In genomic region chr3:32819086-32819450, GRCh38 we compare ENCODE assay signal across 14 cellular contexts. TPM values are rescaled to one million over a fixed set of nuclear protein-coding genes. Genes with fewer than 3 reads are reported as not detected.
DNase-seq lines count a peak whose midpoint lies in the region; ATAC-seq and TF ChIP-seq lines count a peak whose summit lies in the region.
"Had no signal": no experiment of that assay in that cellular context is flagged by ENCODE, and none has a peak within 500 bp of the region (broad histone marks: within the 10 kb centered on the region; RNA-seq: fewer than 3 reads in every experiment).

No MANE protein-coding gene starts in this region.

- TF ChIP-seq POLR2A in stomach (IDR thresholded peaks at IDR 0.05) = no peak

- no peaks in the 10 kb centered on the region for H3K9me3 ChIP-seq in CD4-positive, alpha-beta T cell (ENCODE audit: control insufficient read depth, low read length)
- H3K9me3 ChIP-seq in HUES64 (ENCODE audit: insufficient read depth, low read depth, low read length) (no peaks in the 10 kb centered on the region; the same call in 1 of the 2 replicates), endodermal cell (ENCODE audit: control insufficient read depth, low read length) (no peaks in the 10 kb centered on the region), stomach (peaks cover 0 to 17% (median 5%) of the 10 kb centered on the region in 4 donors)

- H3K36me3 ChIP-seq in HUES64 (ENCODE audit: insufficient read depth, low read length) (peaks cover 51% of the 10 kb centered on the region), endodermal cell (ENCODE audit: control insufficient read depth, insufficient read depth, low read length) (peaks cover 6% of the 10 kb centered on the region), stomach (no peaks in the 10 kb centered on the region)

- POLR2A ChIA-PET in CD4-positive, alpha-beta T cell (lab: Charles Lee) = no interaction called here

- intact Hi-C loops in CD4-positive, alpha-beta T cell (cut with DNase I, micrococcal nuclease) = no loop called here
- intact Hi-C loops in stomach (cut with DNase I; ENCODE audit: low total_unique reads) = no loop called here

- TF ChIP-seq EP300 in stomach (IDR thresholded peaks at IDR 0.05) = no peak

- H3K4me1 Mint-ChIP-seq in CD4-positive, alpha-beta T cell (ENCODE audit: low read depth) = peaks cover 7% of the 10 kb centered on the region
- H3K4me1 Mint-ChIP-seq in endodermal cell = peaks cover 45% of the 10 kb centered on the region
- H3K4me1 Mint-ChIP-seq in nephron = peaks cover 21% of the 10 kb centered on the region

- H3K4me3 ChIP-seq in HUES64 (ENCODE audit: low read length) = peak overlapping the region; percentile 99
- peak overlapping the region; percentile 91 for H3K4me3 ChIP-seq in endodermal cell (ENCODE audit: low read length)
- peak overlapping the region in 2 of 4 donors; percentile 63 to 67 for H3K4me3 ChIP-seq in stomach

- ATAC-seq in CD4-positive, alpha-beta T cell (ENCODE audit: poor library complexity) = no peak
- ATAC-seq in GM21576 (IDR thresholded peaks at IDR 0.05; ENCODE audit: unreplicated experiment) = no peak

- under 1% methylated on average over 16 of the region's 16 CpGs for WGBS in HUES64
- WGBS in endodermal cell (ENCODE audit: insufficient coverage in 1 of 2, insufficient read length in 1 of 2), 2 experiments = 0% methylated on average over 2 to 16 of the region's 16 CpGs
- 31 to 60% (median 45%) methylated on average over 16 of the region's 16 CpGs for WGBS in stomach, 5 donors

- CTCF ChIA-PET in CD4-positive, alpha-beta T cell (lab: Charles Lee) = no interaction called here

- peak overlapping the region; percentile 98 for H3K9ac ChIP-seq in HUES64 (ENCODE audit: low read depth, low read length)
- H3K9ac ChIP-seq in endodermal cell (ENCODE audit: extremely low read depth, low read length, poor library complexity, severe bottlenecking) = peak overlapping the region; percentile 94

- no peak overlapping the region for H3K27ac Mint-ChIP-seq in CD4-positive, alpha-beta T cell
- H3K27ac Mint-ChIP-seq in endodermal cell (peak overlapping the region; percentile 86), nephron (peak overlapping the region; percentile 28 to 66 (median 34))

- no peaks in the 10 kb centered on the region for H3K36me3 Mint-ChIP-seq in CD4-positive, alpha-beta T cell (ENCODE audit: low read depth)
- H3K36me3 Mint-ChIP-seq in endodermal cell (ENCODE audit: low read depth) (peaks cover 34% of the 10 kb centered on the region), nephron (ENCODE audit: low read depth) (peaks cover 5% of the 10 kb centered on the region)

- no peak overlapping the region for H3K27ac ChIP-seq in CD4-positive, alpha-beta T cell (ENCODE audit: low read depth, low read length)
- peak overlapping the region; percentile 100 for H3K27ac ChIP-seq in HUES64 (ENCODE audit: low read depth, low read length)
- no peak overlapping the region for H3K27ac ChIP-seq in endodermal cell (ENCODE audit: low read depth, low read length)
- H3K27ac ChIP-seq in stomach = no peak overlapping the region
- H3K27ac ChIP-seq: HL-60 had no signal

- H3K27me3 Mint-ChIP-seq in CD4-positive, alpha-beta T cell = peaks cover 59% of the 10 kb centered on the region
- H3K27me3 Mint-ChIP-seq in endodermal cell (ENCODE audit: insufficient read depth) (no peaks in the 10 kb centered on the region), nephron (ENCODE audit: low read depth) (peaks cover 95% of the 10 kb centered on the region)

- no peaks in the 10 kb centered on the region for H3K9me3 Mint-ChIP-seq in CD4-positive, alpha-beta T cell
- H3K9me3 Mint-ChIP-seq in endodermal cell = no peaks in the 10 kb centered on the region
- peaks cover 5% of the 10 kb centered on the region for H3K9me3 Mint-ChIP-seq in nephron

- peaks cover 43% of the 10 kb centered on the region for H3K27me3 ChIP-seq in CD4-positive, alpha-beta T cell (ENCODE audit: control insufficient read depth, insufficient read depth, low read length)
- H3K27me3 ChIP-seq in HUES64 (ENCODE audit: insufficient read depth, low read length) (no peaks in the 10 kb centered on the region), endodermal cell (ENCODE audit: control insufficient read depth, insufficient read depth, low read length, poor library complexity, severe bottlenecking) (no peaks in the 10 kb centered on the region), stomach (peaks cover 22 to 80% (median 70%) of the 10 kb centered on the region in 3 donors)

- DNase-seq in CD4-positive, alpha-beta T cell = no peak
- DNase-seq in endodermal cell = no peak
- no peak for DNase-seq in stomach
- no peak for DNase-seq in NCI-H524 (lab: John Stamatoyannopoulos, UW)
- no peak for DNase-seq in GDM1 (lab: John Stamatoyannopoulos, UW)
- DNase-seq: Calu3; NCI-H1436 treated with DMSO at 0.1 percent for 48 hours; stimulated activated naive CD4-positive, alpha-beta T cell treated with Interleukin-2 at 50 U/mL for 16 hours had no signal

- TF ChIP-seq CTCF in CD4-positive, alpha-beta T cell (IDR thresholded peaks at IDR 0.05) = no peak
- TF ChIP-seq CTCF in endodermal cell (conservative IDR thresholded peaks at IDR 0.05) = no peak
- no peak for TF ChIP-seq CTCF in nephron (IDR thresholded peaks at IDR 0.05; ENCODE audit: unreplicated experiment in 3 of 3)
- no peak for TF ChIP-seq CTCF in stomach (IDR thresholded peaks at IDR 0.05)

- H3K4me3 Mint-ChIP-seq in CD4-positive, alpha-beta T cell = peak overlapping the region; percentile 46
- peak overlapping the region; percentile 93 for H3K4me3 Mint-ChIP-seq in endodermal cell
- H3K4me3 Mint-ChIP-seq in nephron = peak overlapping the region; percentile 83 to 88 (median 85)

- peaks cover 37% of the 10 kb centered on the region for H3K4me1 ChIP-seq in HUES64 (ENCODE audit: insufficient read depth, low read length)
- H3K4me1 ChIP-seq in endodermal cell (ENCODE audit: control insufficient read depth, insufficient read depth, low read length) = peaks cover 24% of the 10 kb centered on the region
- peaks cover 27 to 43% (median 36%) of the 10 kb centered on the region in 4 donors for H3K4me1 ChIP-seq in stomach

RNA-seq across cellular contexts. Expression of gene TRIM71, which starts 1.3 kb away (rescaled TPM):
- under 1 TPM in 1 of 2 experiments, not detected in 1; 0.03 TPM for total RNA-seq in CD4-positive, alpha-beta T cell
- polyA plus RNA-seq in HUES64 (2013, experiment 1 of 2) = 82.8 TPM
- polyA plus RNA-seq in HUES64 (2013, experiment 2 of 2) = 81.5 TPM
- total RNA-seq in endodermal cell = 100 to 1,000 TPM; 154 to 169 TPM
- 25.8 TPM for polyA plus RNA-seq in endodermal cell (2013, experiment 1 of 2)
- polyA plus RNA-seq in endodermal cell (2013, experiment 2 of 2) = 26.8 TPM
- total RNA-seq in stomach = 1 to 10 TPM in 1 of 5 donors, under 1 TPM in 1, not detected in 3; under 0.01 to 2.8 TPM
- polyA plus RNA-seq in stomach = under 1 TPM; 0.05 to 0.15 (median 0.12) TPM
- total RNA-seq: Calu3, glomerular endothelial cell, myocyte had no signal

Comparison
In these comparisons a context has a peak if more than half of its experiments do, and no peak if none do; other contexts are left out.
1. RNA of gene TRIM71, which starts 1.3 kb away (total RNA-seq): 154 to 169 TPM in endodermal cell; 0.03 TPM in CD4-positive, alpha-beta T cell and under 0.01 to 2.8 TPM in stomach; every median in the first group is over 10 times any median in the second.
2. Peak in every context shown above with its lines, with median percentiles within 50 percentile points of each other: H3K4me3 Mint-ChIP-seq.